In genomic region chr12:53383258-53383657, GRCh38 we compare ENCODE assay signal across 10 cellular contexts. TPM values are rescaled to one million over a fixed set of nuclear protein-coding genes. Genes with fewer than 3 reads are reported as not detected.
DNase-seq lines count a peak whose midpoint lies in the region; ATAC-seq and TF ChIP-seq lines count a peak whose summit lies in the region.
"Had no signal": no experiment of that assay in that cellular context is flagged by ENCODE, and none has a peak within 500 bp of the region (broad histone marks: within the 10 kb centered on the region; RNA-seq: fewer than 3 reads in every experiment).

No MANE protein-coding gene starts in this region.

- peaks cover 56 to 75% (median 64%) of the 10 kb centered on the region in 11 experiments; a peak in 21 of 22 replicates for H4K20me1 ChIP-seq in BLaER1 treated with 17β-estradiol and CSF1 and Interleukin-3, amounts not matched to agents 10 nM and 100 nM
- H4K20me1 ChIP-seq in Loucy (ENCODE audit: insufficient read depth, low read length, poor library complexity, severe bottlenecking), result peaks cover 56% of the 10 kb centered on the region

- DNase-seq in nephron progenitor cell (no peak), OCI-M1 (lab: John Stamatoyannopoulos, UW) (no peak), NCI-H1694 treated with DMSO at 0.1 percent for 48 hours (lab: John Stamatoyannopoulos, UW) (no peak), aorta (no peak)
- DNase-seq: NCI-H526 had no signal

- no peaks in the 10 kb centered on the region for H3K27me3 ChIP-seq in BLaER1 treated with 17β-estradiol and CSF1 and Interleukin-3, amounts not matched to agents 10 nM and 100 nM
- H3K27me3 ChIP-seq in Loucy (ENCODE audit: insufficient read depth, low read length, poor library complexity, severe bottlenecking) (no peaks in the 10 kb centered on the region), duodenal mucosa (ENCODE audit: control insufficient read depth in 1 of 2, insufficient read depth in 2 of 2, low read length in 2 of 2) (no peaks in the 10 kb centered on the region), aorta (ENCODE audit: control insufficient read depth in 1 of 2, insufficient read depth in 2 of 2, low read length in 1 of 2) (no peaks in the 10 kb centered on the region)

- no peaks in the 10 kb centered on the region for H3K27me3 Mint-ChIP-seq in nephron progenitor cell (ENCODE audit: low read depth, poor library complexity)

- no peaks in the 10 kb centered on the region for H3K9me2 ChIP-seq in Loucy (replicated peaks; ENCODE audit: low read depth, low read length)

- peaks cover 55 to 71% (median 65%) of the 10 kb centered on the region in 11 experiments for H3K36me3 ChIP-seq in BLaER1 treated with 17β-estradiol and CSF1 and Interleukin-3, amounts not matched to agents 10 nM and 100 nM
- H3K36me3 ChIP-seq in Loucy (ENCODE audit: insufficient read depth, low read length) (peaks cover 21% of the 10 kb centered on the region; the same call in 1 of the 2 replicates), duodenal mucosa (ENCODE audit: control insufficient read depth in 1 of 2, insufficient read depth in 2 of 2, low read length in 2 of 2) (peaks cover 19 to 24% of the 10 kb centered on the region in 2 donors), aorta (ENCODE audit: control insufficient read depth in 1 of 2, insufficient read depth in 2 of 2, low read length in 1 of 2) (peaks cover 0 to 5% of the 10 kb centered on the region in 2 donors)

- peaks cover 51% of the 10 kb centered on the region for H3K36me3 Mint-ChIP-seq in nephron progenitor cell (ENCODE audit: low read depth)

- peak overlapping the region; percentile 43 for H3K27ac Mint-ChIP-seq in nephron progenitor cell

- no peak overlapping the region for H2AFZ ChIP-seq in Loucy (ENCODE audit: low read length)

- H3K4me1 Mint-ChIP-seq in nephron progenitor cell, result peaks cover 45% of the 10 kb centered on the region

- peak overlapping the region; percentile 93 for H3K4me3 Mint-ChIP-seq in nephron progenitor cell

- H3K4me1 ChIP-seq in BLaER1 treated with 17β-estradiol and CSF1 and Interleukin-3, amounts not matched to agents 10 nM and 100 nM, result peaks cover 78 to 85% (median 82%) of the 10 kb centered on the region in 10 experiments
- peaks cover 65% of the 10 kb centered on the region for H3K4me1 ChIP-seq in Loucy (ENCODE audit: insufficient read depth, low read length, poor library complexity, severe bottlenecking)
- peaks cover 55% of the 10 kb centered on the region in 2 donors for H3K4me1 ChIP-seq in duodenal mucosa (ENCODE audit: control insufficient read depth in 1 of 2, insufficient read depth in 2 of 2, low read length in 2 of 2)
- H3K4me1 ChIP-seq in aorta (ENCODE audit: control insufficient read depth in 1 of 2, insufficient read depth in 2 of 2, low read length in 2 of 2), result peaks cover 0 to 4% of the 10 kb centered on the region in 2 donors

- H3K79me2 ChIP-seq in Loucy (ENCODE audit: insufficient read depth, low read length), result peaks cover 75% of the 10 kb centered on the region

- H3K4me2 ChIP-seq in BLaER1 treated with 17β-estradiol and CSF1 and Interleukin-3, amounts not matched to agents 10 nM and 100 nM, result peak overlapping the region; percentile 78 to 96 (median 91)
- peak overlapping the region; percentile 76 for H3K4me2 ChIP-seq in Loucy (ENCODE audit: low read depth, low read length, poor library complexity, severe bottlenecking)

- 67 to 71% methylated on average over 2 of the region's 2 CpGs for WGBS in aorta, 2 donors

- peak overlapping the region; percentile 23 to 95 (median 88); a peak in 20 of 22 replicates for H3K9ac ChIP-seq in BLaER1 treated with 17β-estradiol and CSF1 and Interleukin-3, amounts not matched to agents 10 nM and 100 nM
- H3K9ac ChIP-seq in Loucy (ENCODE audit: low read depth, low read length, poor library complexity, severe bottlenecking), result peak overlapping the region; percentile 75
- H3K9ac ChIP-seq in duodenal mucosa (ENCODE audit: low read depth in 1 of 2, low read length in 2 of 2), result peak overlapping the region in 1 of 2 donors; percentile 50

- peak overlapping the region in 2 of 11 experiments; percentile 13 to 81; a peak in 2 of 22 replicates for H3K27ac ChIP-seq in BLaER1 treated with 17β-estradiol and CSF1 and Interleukin-3, amounts not matched to agents 10 nM and 100 nM
- H3K27ac ChIP-seq in duodenal mucosa (ENCODE audit: low read depth, low read length), result no peak overlapping the region
- H3K27ac ChIP-seq in aorta (ENCODE audit: low read depth in 1 of 2, low read length in 2 of 2), result no peak overlapping the region

- TF ChIP-seq CTCF in Loucy (conservative IDR thresholded peaks at IDR 0.05; ENCODE audit: low read length), result no peak
- TF ChIP-seq CTCF in nephron progenitor cell (IDR thresholded peaks at IDR 0.05), result no peak

- H3K9me3 ChIP-seq in BLaER1 treated with 17β-estradiol and CSF1 and Interleukin-3, amounts not matched to agents 10 nM and 100 nM (replicated peaks in 1 of 11), result no peaks in the 10 kb centered on the region
- no peaks in the 10 kb centered on the region for H3K9me3 ChIP-seq in Loucy (ENCODE audit: insufficient read depth, low read depth, low read length)
- no peaks in the 10 kb centered on the region for H3K9me3 ChIP-seq in duodenal mucosa (ENCODE audit: control insufficient read depth in 1 of 2, low read length in 2 of 2)
- no peaks in the 10 kb centered on the region for H3K9me3 ChIP-seq in aorta (ENCODE audit: control insufficient read depth, low read length)

- ATAC-seq in GM21786 (IDR thresholded peaks at IDR 0.05; ENCODE audit: unreplicated experiment), result no peak
- no peak for ATAC-seq in aorta (ENCODE audit: low FRiP score)

- H3K9me3 Mint-ChIP-seq in nephron progenitor cell, result no peaks in the 10 kb centered on the region

- H3F3A ChIP-seq in Loucy (ENCODE audit: low read depth), result 0 out of 2 replicates have a peak, but pooled peaks cover 4% of the 10 kb centered on the region

- H3K4me3 ChIP-seq in BLaER1 treated with 17β-estradiol and CSF1 and Interleukin-3, amounts not matched to agents 10 nM and 100 nM, result peak overlapping the region; percentile 4 to 78 (median 68); a peak in 19 of 20 replicates
- peak overlapping the region; percentile 81 for H3K4me3 ChIP-seq in Loucy (ENCODE audit: low read length, poor library complexity, severe bottlenecking)
- peak overlapping the region; percentile 67 to 73 for H3K4me3 ChIP-seq in duodenal mucosa (ENCODE audit: low read depth in 1 of 2, low read length in 2 of 2)
- peak overlapping the region in 1 of 2 donors; percentile 36 for H3K4me3 ChIP-seq in aorta (ENCODE audit: low read length in 2 of 2)

- intact Hi-C loops in aorta (cut with DNase I), result no loop called here

RNA-seq across cellular contexts. Expression of gene SP1, which starts 3.3 kb away (rescaled TPM):
- total RNA-seq in aorta, result 10 to 100 TPM; 63.3 to 83.1 TPM
- 10 to 100 TPM in 1 of 2 donors, 1 to 10 TPM in 1; 7.4 to 17.3 TPM for polyA plus RNA-seq in aorta

RNA-seq across cellular contexts. Expression of gene AMHR2, which starts 40.4 kb away (rescaled TPM):
- total RNA-seq in aorta, result not detected
- polyA plus RNA-seq in aorta, result under 1 TPM in 1 of 2 donors, not detected in 1; 0.26 TPM
- total RNA-seq: lung microvascular endothelial cell had no signal

RNA-seq across cellular contexts. Expression of gene SP7, which starts 47.1 kb away (rescaled TPM):
- total RNA-seq in aorta, result under 1 TPM in 1 of 2 donors, not detected in 1; 0.33 TPM
- polyA plus RNA-seq in aorta, result not detected
- total RNA-seq: lung microvascular endothelial cell had no signal

RNA-seq across cellular contexts. Expression of gene PRR13, which starts 58.3 kb away (rescaled TPM):
- total RNA-seq in aorta, result 100 to 1,000 TPM in 1 of 2 donors, 10 to 100 TPM in 1; 94.6 to 104 TPM
- polyA plus RNA-seq in aorta, result 100 to 1,000 TPM; 107 to 224 TPM
